In genomic region chr9:11158063-11158462, GRCh38 we compare ENCODE assay signal across 23 cellular contexts.
"Had no signal": no experiment of that assay in that cellular context is flagged by ENCODE, and none has a peak within 500 bp of the region (broad histone marks: within the 10 kb centered on the region; RNA-seq: fewer than 3 reads in every experiment).

No MANE protein-coding gene starts in this region.

- H3K27ac ChIP-seq: VCaP had no signal

- H3K36me3 Mint-ChIP-seq: activated naive CD4-positive, alpha-beta T cell treated with anti-CD3 and anti-CD28 coated beads, Interleukin-2, amount 50 U/mL, for 24 hours; brain had no signal

- ATAC-seq: activated CD4-positive, alpha-beta T cell treated with anti-CD3 and anti-CD28 coated beads for 36 hours; activated CD8-positive, alpha-beta T cell treated with anti-CD3 and anti-CD28 coated beads, Interleukin-2, amount 10 ng/mL, durations not matched to agents 7 days and 5 days had no signal

- H3K4me1 Mint-ChIP-seq: activated CD4-positive, alpha-beta T cell treated with anti-CD3 and anti-CD28 coated beads for 36 hours; activated naive CD4-positive, alpha-beta T cell treated with anti-CD3 and anti-CD28 coated beads, Interleukin-2, amount 50 U/mL, for 24 hours; brain; central memory CD8-positive, alpha-beta T cell had no signal

- H3K9me3 Mint-ChIP-seq: activated naive CD4-positive, alpha-beta T cell treated with anti-CD3 and anti-CD28 coated beads, Interleukin-2, amount 50 U/mL, for 24 hours had no signal

- H3K27me3 Mint-ChIP-seq: activated CD4-positive, alpha-beta T cell treated with anti-CD3 and anti-CD28 coated beads for 36 hours; activated naive CD4-positive, alpha-beta T cell treated with anti-CD3 and anti-CD28 coated beads, Interleukin-2, amount 50 U/mL, for 24 hours; brain; central memory CD8-positive, alpha-beta T cell had no signal

- H3K27me3 ChIP-seq: MG63 had no signal

- H3K4me3 ChIP-seq: MG63 had no signal

- H3K4me3 Mint-ChIP-seq: activated CD4-positive, alpha-beta T cell treated with anti-CD3 and anti-CD28 coated beads for 36 hours; activated CD8-positive, alpha-beta T cell treated with anti-CD3 and anti-CD28 coated beads, Interleukin-2, amount 10 ng/mL, durations not matched to agents 7 days and 5 days; activated naive CD4-positive, alpha-beta T cell treated with anti-CD3 and anti-CD28 coated beads, Interleukin-2, amount 50 U/mL, for 24 hours; activated T-helper 1 cell treated with anti-CD3 and anti-CD28 coated beads, Interleukin-12 subunit alpha, Interleukin-12 subunit beta, Interleukin-2, Interleukin-4 antibody, amounts not matched to agents 30 ng/mL and 10 ng/mL and 1 ng/mL, durations not matched to agents 14 hours and 24 hours and 36 hours; brain; central memory CD8-positive, alpha-beta T cell; T-helper 1 cell treated with Interleukin-12 subunit alpha and Interleukin-12 subunit beta and Interleukin-4 antibody, amounts not matched to agents 30 μg/mL and 1 μg/mL, for 36 hours had no signal

- DNase-seq: activated CD4-positive, alpha-beta T cell treated with anti-CD3 and anti-CD28 coated beads for 36 hours; activated CD4-positive, alpha-beta T cell treated with anti-CD3 and anti-CD28 coated beads, Interleukin-2, amount 50 U/mL, for 1 hour; activated CD8-positive, alpha-beta memory T cell treated with anti-CD3 and anti-CD28 coated beads, Interleukin-2, amount 50 U/mL, for 48 hours; activated CD8-positive, alpha-beta T cell treated with anti-CD3 and anti-CD28 coated beads, Interleukin-2, amount 10 ng/mL, durations not matched to agents 7 days and 5 days; activated effector memory CD4-positive, alpha-beta T cell treated with Interleukin-2 at 50 U/mL for 16 hours; activated naive CD4-positive, alpha-beta T cell; activated T-cell treated with anti-CD3 and anti-CD28 coated beads, Interleukin-2, amount 50 U/mL, for 1 hour; amniotic stem cell; MG63; NCI-H1105; NCI-H1436; NCI-H1694 treated with DMSO at 0.1 percent for 48 hours; NCI-H2029 treated with DMSO at 0.1 percent for 48 hours; NCI-H226; NCI-H526 treated with DMSO at 0.1 percent for 48 hours; SHP77 treated with DMSO at 0.1 percent for 48 hours; T-helper 9 cell had no signal

- H3K27ac Mint-ChIP-seq: activated CD4-positive, alpha-beta T cell treated with anti-CD3 and anti-CD28 coated beads for 36 hours; activated CD8-positive, alpha-beta T cell treated with anti-CD3 and anti-CD28 coated beads, Interleukin-2, amount 10 ng/mL, durations not matched to agents 7 days and 5 days; activated naive CD4-positive, alpha-beta T cell treated with anti-CD3 and anti-CD28 coated beads, Interleukin-2, amount 50 U/mL, for 24 hours; activated T-helper 1 cell treated with anti-CD3 and anti-CD28 coated beads, Interleukin-12 subunit alpha, Interleukin-12 subunit beta, Interleukin-2, Interleukin-4 antibody, amounts not matched to agents 30 ng/mL and 10 ng/mL and 1 ng/mL, durations not matched to agents 14 hours and 24 hours and 36 hours; brain; T-helper 1 cell treated with Interleukin-12 subunit alpha and Interleukin-12 subunit beta and Interleukin-4 antibody, amounts not matched to agents 30 μg/mL and 1 μg/mL, for 36 hours had no signal

- H3K36me3 ChIP-seq: MG63 had no signal
